1 cellular context compared by ENCODE assay signal in the genomic region with DNA sequence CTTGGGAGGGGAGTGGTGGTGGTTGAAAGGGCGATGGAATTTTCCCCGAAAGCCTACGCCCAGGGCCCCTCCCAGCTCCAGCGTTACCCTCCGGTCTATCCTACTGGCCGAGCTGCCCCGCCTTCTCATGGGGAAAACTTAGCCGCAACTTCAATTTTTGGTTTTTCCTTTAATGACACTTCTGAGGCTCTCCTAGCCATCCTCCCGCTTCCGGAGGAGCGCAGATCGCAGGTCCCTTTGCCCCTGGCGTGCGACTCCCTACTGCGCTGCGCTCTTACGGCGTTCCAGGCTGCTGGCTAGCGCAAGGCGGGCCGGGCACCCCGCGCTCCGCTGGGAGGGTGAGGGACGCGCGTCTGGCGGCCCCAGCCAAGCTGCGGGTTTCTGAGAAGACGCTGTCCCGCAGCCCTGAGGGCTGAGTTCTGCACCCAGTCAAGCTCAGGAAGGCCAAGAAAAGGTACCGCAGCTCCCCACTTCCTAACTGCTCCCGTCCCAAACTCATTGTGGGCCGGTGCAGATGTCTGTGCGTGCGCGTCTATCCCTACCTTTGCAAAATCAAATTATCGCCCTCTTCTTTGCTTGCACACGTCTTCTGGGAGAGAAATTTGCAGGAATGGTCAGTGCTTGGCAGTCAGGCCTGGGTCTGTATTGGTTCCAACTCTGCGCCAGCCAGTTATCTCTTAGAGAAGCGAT.
TF ChIP-seq lines count a peak whose summit lies in the region.

No MANE protein-coding gene starts in this region.

TF ChIP-seq in HepG2, 621 proteins besides CTCF, POLR2A, EP300 and RAD21 (continues in another document):
- TF ChIP-seq, protein P1, sequence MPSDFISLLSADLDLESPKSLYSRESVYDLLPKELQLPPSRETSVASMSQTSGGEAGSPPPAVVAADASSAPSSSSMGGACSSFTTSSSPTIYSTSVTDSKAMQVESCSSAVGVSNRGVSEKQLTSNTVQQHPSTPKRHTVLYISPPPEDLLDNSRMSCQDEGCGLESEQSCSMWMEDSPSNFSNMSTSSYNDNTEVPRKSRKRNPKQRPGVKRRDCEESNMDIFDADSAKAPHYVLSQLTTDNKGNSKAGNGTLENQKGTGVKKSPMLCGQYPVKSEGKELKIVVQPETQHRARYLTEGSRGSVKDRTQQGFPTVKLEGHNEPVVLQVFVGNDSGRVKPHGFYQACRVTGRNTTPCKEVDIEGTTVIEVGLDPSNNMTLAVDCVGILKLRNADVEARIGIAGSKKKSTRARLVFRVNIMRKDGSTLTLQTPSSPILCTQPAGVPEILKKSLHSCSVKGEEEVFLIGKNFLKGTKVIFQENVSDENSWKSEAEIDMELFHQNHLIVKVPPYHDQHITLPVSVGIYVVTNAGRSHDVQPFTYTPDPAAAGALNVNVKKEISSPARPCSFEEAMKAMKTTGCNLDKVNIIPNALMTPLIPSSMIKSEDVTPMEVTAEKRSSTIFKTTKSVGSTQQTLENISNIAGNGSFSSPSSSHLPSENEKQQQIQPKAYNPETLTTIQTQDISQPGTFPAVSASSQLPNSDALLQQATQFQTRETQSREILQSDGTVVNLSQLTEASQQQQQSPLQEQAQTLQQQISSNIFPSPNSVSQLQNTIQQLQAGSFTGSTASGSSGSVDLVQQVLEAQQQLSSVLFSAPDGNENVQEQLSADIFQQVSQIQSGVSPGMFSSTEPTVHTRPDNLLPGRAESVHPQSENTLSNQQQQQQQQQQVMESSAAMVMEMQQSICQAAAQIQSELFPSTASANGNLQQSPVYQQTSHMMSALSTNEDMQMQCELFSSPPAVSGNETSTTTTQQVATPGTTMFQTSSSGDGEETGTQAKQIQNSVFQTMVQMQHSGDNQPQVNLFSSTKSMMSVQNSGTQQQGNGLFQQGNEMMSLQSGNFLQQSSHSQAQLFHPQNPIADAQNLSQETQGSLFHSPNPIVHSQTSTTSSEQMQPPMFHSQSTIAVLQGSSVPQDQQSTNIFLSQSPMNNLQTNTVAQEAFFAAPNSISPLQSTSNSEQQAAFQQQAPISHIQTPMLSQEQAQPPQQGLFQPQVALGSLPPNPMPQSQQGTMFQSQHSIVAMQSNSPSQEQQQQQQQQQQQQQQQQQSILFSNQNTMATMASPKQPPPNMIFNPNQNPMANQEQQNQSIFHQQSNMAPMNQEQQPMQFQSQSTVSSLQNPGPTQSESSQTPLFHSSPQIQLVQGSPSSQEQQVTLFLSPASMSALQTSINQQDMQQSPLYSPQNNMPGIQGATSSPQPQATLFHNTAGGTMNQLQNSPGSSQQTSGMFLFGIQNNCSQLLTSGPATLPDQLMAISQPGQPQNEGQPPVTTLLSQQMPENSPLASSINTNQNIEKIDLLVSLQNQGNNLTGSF (CRISPR knock-in tag; IDR thresholded peaks at IDR 0.05): no peak
- TF ChIP-seq GABPB1 (CRISPR knock-in tag; IDR thresholded peaks at IDR 0.05) (0 out of 2 replicates have a peak, but pooled peaks have one; percentile 5), ZNF782 (CRISPR knock-in tag; IDR thresholded peaks at IDR 0.05; ENCODE audit: borderline replicate concordance) (no peak), PHF21A (CRISPR knock-in tag; IDR thresholded peaks at IDR 0.05) (no peak), ZNF33B (CRISPR knock-in tag; IDR thresholded peaks at IDR 0.05) (no peak), HMG20B (CRISPR knock-in tag; conservative IDR thresholded peaks at IDR 0.05) (no peak), ZNF724P (CRISPR knock-in tag; IDR thresholded peaks at IDR 0.05; ENCODE audit: borderline replicate concordance) (no peak), NFIB (CRISPR knock-in tag; IDR thresholded peaks at IDR 0.05; ENCODE audit: borderline replicate concordance) (no peak), ZNF263 (CRISPR knock-in tag; IDR thresholded peaks at IDR 0.05) (no peak), IRF2 (CRISPR knock-in tag; IDR thresholded peaks at IDR 0.05) (no peak), THYN1 (CRISPR knock-in tag; IDR thresholded peaks at IDR 0.05; ENCODE audit: borderline replicate concordance, low read depth) (no peak), ZNF839 (CRISPR knock-in tag; IDR thresholded peaks at IDR 0.05; ENCODE audit: borderline replicate concordance) (no peak), CEBPG (CRISPR knock-in tag; IDR thresholded peaks at IDR 0.05) (no peak), HDAC1 (CRISPR knock-in tag; IDR thresholded peaks at IDR 0.05) (no peak), KDM4B (CRISPR knock-in tag; IDR thresholded peaks at IDR 0.05) (no peak), KMT2B (CRISPR knock-in tag; IDR thresholded peaks at IDR 0.05) (no peak), RAD51 (IDR thresholded peaks at IDR 0.05; ENCODE audit: borderline replicate concordance) (no peak), GLI4 (CRISPR knock-in tag; IDR thresholded peaks at IDR 0.05; ENCODE audit: borderline replicate concordance) (no peak), ISX (CRISPR knock-in tag; conservative IDR thresholded peaks at IDR 0.05) (no peak), GATA4 (IDR thresholded peaks at IDR 0.05; ENCODE audit: borderline replicate concordance, low read depth) (no peak), ZNF768 (CRISPR knock-in tag; IDR thresholded peaks at IDR 0.05) (peak; percentile 30; the same call in 1 of the 2 replicates), HNRNPLL (IDR thresholded peaks at IDR 0.05; ENCODE audit: low read depth, low read length, poor library complexity, severe bottlenecking) (peak; percentile 95)
- TF ChIP-seq, protein P2, sequence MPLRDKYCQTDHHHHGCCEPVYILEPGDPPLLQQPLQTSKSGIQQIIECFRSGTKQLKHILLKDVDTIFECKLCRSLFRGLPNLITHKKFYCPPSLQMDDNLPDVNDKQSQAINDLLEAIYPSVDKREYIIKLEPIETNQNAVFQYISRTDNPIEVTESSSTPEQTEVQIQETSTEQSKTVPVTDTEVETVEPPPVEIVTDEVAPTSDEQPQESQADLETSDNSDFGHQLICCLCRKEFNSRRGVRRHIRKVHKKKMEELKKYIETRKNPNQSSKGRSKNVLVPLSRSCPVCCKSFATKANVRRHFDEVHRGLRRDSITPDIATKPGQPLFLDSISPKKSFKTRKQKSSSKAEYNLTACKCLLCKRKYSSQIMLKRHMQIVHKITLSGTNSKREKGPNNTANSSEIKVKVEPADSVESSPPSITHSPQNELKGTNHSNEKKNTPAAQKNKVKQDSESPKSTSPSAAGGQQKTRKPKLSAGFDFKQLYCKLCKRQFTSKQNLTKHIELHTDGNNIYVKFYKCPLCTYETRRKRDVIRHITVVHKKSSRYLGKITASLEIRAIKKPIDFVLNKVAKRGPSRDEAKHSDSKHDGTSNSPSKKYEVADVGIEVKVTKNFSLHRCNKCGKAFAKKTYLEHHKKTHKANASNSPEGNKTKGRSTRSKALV (CRISPR knock-in tag; IDR thresholded peaks at IDR 0.05): peak; percentile 86; the same call in 1 of the 2 replicates
- TF ChIP-seq, protein P3, sequence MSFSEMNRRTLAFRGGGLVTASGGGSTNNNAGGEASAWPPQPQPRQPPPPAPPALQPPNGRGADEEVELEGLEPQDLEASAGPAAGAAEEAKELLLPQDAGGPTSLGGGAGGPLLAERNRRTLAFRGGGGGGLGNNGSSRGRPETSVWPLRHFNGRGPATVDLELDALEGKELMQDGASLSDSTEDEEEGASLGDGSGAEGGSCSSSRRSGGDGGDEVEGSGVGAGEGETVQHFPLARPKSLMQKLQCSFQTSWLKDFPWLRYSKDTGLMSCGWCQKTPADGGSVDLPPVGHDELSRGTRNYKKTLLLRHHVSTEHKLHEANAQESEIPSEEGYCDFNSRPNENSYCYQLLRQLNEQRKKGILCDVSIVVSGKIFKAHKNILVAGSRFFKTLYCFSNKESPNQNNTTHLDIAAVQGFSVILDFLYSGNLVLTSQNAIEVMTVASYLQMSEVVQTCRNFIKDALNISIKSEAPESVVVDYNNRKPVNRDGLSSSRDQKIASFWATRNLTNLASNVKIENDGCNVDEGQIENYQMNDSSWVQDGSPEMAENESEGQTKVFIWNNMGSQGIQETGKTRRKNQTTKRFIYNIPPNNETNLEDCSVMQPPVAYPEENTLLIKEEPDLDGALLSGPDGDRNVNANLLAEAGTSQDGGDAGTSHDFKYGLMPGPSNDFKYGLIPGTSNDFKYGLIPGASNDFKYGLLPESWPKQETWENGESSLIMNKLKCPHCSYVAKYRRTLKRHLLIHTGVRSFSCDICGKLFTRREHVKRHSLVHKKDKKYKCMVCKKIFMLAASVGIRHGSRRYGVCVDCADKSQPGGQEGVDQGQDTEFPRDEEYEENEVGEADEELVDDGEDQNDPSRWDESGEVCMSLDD (CRISPR knock-in tag; IDR thresholded peaks at IDR 0.05; ENCODE audit: borderline replicate concordance): no peak
- TF ChIP-seq, protein P4, sequence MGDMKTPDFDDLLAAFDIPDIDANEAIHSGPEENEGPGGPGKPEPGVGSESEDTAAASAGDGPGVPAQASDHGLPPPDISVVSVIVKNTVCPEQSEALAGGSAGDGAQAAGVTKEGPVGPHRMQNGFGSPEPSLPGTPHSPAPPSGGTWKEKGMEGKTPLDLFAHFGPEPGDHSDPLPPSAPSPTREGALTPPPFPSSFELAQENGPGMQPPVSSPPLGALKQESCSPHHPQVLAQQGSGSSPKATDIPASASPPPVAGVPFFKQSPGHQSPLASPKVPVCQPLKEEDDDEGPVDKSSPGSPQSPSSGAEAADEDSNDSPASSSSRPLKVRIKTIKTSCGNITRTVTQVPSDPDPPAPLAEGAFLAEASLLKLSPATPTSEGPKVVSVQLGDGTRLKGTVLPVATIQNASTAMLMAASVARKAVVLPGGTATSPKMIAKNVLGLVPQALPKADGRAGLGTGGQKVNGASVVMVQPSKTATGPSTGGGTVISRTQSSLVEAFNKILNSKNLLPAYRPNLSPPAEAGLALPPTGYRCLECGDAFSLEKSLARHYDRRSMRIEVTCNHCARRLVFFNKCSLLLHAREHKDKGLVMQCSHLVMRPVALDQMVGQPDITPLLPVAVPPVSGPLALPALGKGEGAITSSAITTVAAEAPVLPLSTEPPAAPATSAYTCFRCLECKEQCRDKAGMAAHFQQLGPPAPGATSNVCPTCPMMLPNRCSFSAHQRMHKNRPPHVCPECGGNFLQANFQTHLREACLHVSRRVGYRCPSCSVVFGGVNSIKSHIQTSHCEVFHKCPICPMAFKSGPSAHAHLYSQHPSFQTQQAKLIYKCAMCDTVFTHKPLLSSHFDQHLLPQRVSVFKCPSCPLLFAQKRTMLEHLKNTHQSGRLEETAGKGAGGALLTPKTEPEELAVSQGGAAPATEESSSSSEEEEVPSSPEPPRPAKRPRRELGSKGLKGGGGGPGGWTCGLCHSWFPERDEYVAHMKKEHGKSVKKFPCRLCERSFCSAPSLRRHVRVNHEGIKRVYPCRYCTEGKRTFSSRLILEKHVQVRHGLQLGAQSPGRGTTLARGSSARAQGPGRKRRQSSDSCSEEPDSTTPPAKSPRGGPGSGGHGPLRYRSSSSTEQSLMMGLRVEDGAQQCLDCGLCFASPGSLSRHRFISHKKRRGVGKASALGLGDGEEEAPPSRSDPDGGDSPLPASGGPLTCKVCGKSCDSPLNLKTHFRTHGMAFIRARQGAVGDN (CRISPR knock-in tag; IDR thresholded peaks at IDR 0.05): peak; percentile 7; the same call in 1 of the 2 replicates
- TF ChIP-seq, protein P5, sequence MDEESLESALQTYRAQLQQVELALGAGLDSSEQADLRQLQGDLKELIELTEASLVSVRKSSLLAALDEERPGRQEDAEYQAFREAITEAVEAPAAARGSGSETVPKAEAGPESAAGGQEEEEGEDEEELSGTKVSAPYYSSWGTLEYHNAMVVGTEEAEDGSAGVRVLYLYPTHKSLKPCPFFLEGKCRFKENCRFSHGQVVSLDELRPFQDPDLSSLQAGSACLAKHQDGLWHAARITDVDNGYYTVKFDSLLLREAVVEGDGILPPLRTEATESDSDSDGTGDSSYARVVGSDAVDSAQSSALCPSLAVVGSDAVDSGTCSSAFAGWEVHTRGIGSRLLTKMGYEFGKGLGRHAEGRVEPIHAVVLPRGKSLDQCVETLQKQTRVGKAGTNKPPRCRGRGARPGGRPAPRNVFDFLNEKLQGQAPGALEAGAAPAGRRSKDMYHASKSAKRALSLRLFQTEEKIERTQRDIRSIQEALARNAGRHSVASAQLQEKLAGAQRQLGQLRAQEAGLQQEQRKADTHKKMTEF (CRISPR knock-in tag; IDR thresholded peaks at IDR 0.05): no peak
- TF ChIP-seq, protein P6, sequence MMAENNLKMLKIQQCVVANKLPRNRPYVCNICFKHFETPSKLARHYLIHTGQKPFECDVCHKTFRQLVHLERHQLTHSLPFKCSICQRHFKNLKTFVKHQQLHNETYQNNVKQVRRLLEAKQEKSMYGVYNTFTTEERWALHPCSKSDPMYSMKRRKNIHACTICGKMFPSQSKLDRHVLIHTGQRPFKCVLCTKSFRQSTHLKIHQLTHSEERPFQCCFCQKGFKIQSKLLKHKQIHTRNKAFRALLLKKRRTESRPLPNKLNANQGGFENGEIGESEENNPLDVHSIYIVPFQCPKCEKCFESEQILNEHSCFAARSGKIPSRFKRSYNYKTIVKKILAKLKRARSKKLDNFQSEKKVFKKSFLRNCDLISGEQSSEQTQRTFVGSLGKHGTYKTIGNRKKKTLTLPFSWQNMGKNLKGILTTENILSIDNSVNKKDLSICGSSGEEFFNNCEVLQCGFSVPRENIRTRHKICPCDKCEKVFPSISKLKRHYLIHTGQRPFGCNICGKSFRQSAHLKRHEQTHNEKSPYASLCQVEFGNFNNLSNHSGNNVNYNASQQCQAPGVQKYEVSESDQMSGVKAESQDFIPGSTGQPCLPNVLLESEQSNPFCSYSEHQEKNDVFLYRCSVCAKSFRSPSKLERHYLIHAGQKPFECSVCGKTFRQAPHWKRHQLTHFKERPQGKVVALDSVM (CRISPR knock-in tag; IDR thresholded peaks at IDR 0.05): no peak
- TF ChIP-seq, protein P7, sequence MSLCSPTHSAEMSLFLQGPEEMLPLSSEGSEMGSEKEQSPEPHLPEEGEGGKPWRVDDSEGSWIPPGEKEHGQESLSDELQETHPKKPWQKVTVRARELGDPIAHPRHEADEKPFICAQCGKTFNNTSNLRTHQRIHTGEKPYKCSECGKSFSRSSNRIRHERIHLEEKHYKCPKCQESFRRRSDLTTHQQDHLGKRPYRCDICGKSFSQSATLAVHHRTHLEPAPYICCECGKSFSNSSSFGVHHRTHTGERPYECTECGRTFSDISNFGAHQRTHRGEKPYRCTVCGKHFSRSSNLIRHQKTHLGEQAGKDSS (CRISPR knock-in tag; IDR thresholded peaks at IDR 0.05; ENCODE audit: borderline replicate concordance, low read depth): no peak
- TF ChIP-seq, protein P8, sequence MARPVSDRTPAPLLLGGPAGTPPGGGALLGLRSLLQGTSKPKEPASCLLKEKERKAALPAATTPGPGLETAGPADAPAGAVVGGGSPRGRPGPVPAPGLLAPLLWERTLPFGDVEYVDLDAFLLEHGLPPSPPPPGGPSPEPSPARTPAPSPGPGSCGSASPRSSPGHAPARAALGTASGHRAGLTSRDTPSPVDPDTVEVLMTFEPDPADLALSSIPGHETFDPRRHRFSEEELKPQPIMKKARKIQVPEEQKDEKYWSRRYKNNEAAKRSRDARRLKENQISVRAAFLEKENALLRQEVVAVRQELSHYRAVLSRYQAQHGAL (CRISPR knock-in tag; IDR thresholded peaks at IDR 0.05; ENCODE audit: not compliant biosample characterization): no peak
- TF ChIP-seq, protein P9, sequence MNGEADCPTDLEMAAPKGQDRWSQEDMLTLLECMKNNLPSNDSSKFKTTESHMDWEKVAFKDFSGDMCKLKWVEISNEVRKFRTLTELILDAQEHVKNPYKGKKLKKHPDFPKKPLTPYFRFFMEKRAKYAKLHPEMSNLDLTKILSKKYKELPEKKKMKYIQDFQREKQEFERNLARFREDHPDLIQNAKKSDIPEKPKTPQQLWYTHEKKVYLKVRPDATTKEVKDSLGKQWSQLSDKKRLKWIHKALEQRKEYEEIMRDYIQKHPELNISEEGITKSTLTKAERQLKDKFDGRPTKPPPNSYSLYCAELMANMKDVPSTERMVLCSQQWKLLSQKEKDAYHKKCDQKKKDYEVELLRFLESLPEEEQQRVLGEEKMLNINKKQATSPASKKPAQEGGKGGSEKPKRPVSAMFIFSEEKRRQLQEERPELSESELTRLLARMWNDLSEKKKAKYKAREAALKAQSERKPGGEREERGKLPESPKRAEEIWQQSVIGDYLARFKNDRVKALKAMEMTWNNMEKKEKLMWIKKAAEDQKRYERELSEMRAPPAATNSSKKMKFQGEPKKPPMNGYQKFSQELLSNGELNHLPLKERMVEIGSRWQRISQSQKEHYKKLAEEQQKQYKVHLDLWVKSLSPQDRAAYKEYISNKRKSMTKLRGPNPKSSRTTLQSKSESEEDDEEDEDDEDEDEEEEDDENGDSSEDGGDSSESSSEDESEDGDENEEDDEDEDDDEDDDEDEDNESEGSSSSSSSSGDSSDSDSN (CRISPR knock-in tag; IDR thresholded peaks at IDR 0.05): peak; percentile 39; the same call in 1 of the 2 replicates
